Comparison of ENCODE assay signal across 8 cellular contexts in genomic region chr4:169621754-169622481, GRCh38. TPM values are rescaled to one million over a fixed set of nuclear protein-coding genes. Genes with fewer than 3 reads are reported as not detected.
DNase-seq lines count a peak whose midpoint lies in the region; ATAC-seq and TF ChIP-seq lines count a peak whose summit lies in the region.

No MANE protein-coding gene starts in this region.

- no peak for TF ChIP-seq CTCF in HFFc6 (IDR thresholded peaks at IDR 0.05)
- no peak for TF ChIP-seq CTCF in neural crest cell (conservative IDR thresholded peaks at IDR 0.05)

- DNase-seq in DMS53 treated with DMSO at 0.1 percent for 48 hours (lab: John Stamatoyannopoulos, UW; ENCODE audit: unreplicated experiment) (peak; percentile 41), HFFc6 (peak; percentile 55), SK-MEL-5 (ENCODE audit: low read depth, low spot score) (peak; percentile 54), neural crest cell (ENCODE audit: low read depth, low spot score) (no peak), NK-92 (lab: John Stamatoyannopoulos, UW; ENCODE audit: unreplicated experiment) (no peak)
- peak; percentile 30 for DNase-seq in effector CD4-positive, alpha-beta T cell

- H3K4me1 Mint-ChIP-seq in HFFc6 (ENCODE audit: low read depth) = peaks cover 34% of the 10 kb centered on the region
- peaks cover 40% of the 10 kb centered on the region for H3K4me1 Mint-ChIP-seq in neural crest cell

- ATAC-seq in HG03571 (IDR thresholded peaks at IDR 0.05; ENCODE audit: unreplicated experiment) (no peak), HG03039 (IDR thresholded peaks at IDR 0.05; ENCODE audit: unreplicated experiment) (no peak)

- in situ Hi-C loops in SK-MEL-5 (cut with HindIII; ENCODE audit: low pct_unique_long_range_greater_than_20kb, low sequenced_read_pairs) = no loop called here

- peak overlapping the region; percentile 55 for H3K27ac Mint-ChIP-seq in HFFc6
- H3K27ac Mint-ChIP-seq in neural crest cell (ENCODE audit: unreplicated experiment) = peak overlapping the region; percentile 31

- peak overlapping the region; percentile 97 for H3K4me3 Mint-ChIP-seq in HFFc6
- H3K4me3 Mint-ChIP-seq in neural crest cell = peak overlapping the region; percentile 87

- H3K36me3 Mint-ChIP-seq in HFFc6 (ENCODE audit: low read depth) (peaks cover 5% of the 10 kb centered on the region; the same call in 1 of the 2 replicates), neural crest cell (ENCODE audit: low read depth) (no peaks in the 10 kb centered on the region)

- no peaks in the 10 kb centered on the region for H3K9me3 Mint-ChIP-seq in HFFc6
- H3K9me3 Mint-ChIP-seq in neural crest cell = no peaks in the 10 kb centered on the region

- H3K27me3 Mint-ChIP-seq in HFFc6 (ENCODE audit: insufficient read depth) (no peaks in the 10 kb centered on the region), neural crest cell (ENCODE audit: low read depth) (no peaks in the 10 kb centered on the region)

RNA-seq across cellular contexts. Expression of gene CLCN3, which starts 1.5 kb away (rescaled TPM):
- total RNA-seq in HFFc6 (2021; fragmentation: NEBNext Ultra II Directional; extraction: Animal tissue kit (Norgen Biotek cat#: 25700)) = 10 to 100 TPM; 32.9 to 39.5 (median 35.0) TPM
- total RNA-seq in SK-MEL-5 (2014; rRNA removed; shearing (Covaris generic)) = 53.8 and 54.5 TPM in 2 replicates
- polyA plus RNA-seq in SK-MEL-5 (2015; cell fraction: cytosol; rRNA removed) = 44.6 and 60.1 TPM in 2 replicates
- 27.3 and 34.1 TPM in 2 replicates for polyA plus RNA-seq in SK-MEL-5 (2015; cell fraction: nucleus; rRNA removed)
- total RNA-seq in neural crest cell = 37.6 and 38.0 TPM in 2 replicates

RNA-seq across cellular contexts. Expression of gene NEK1, which starts 9.5 kb away (rescaled TPM):
- 10 to 100 TPM in 3 of 6 experiments, 1 to 10 TPM in 3; 9.4 to 11.1 (median 10.0) TPM for total RNA-seq in HFFc6 (2021; fragmentation: NEBNext Ultra II Directional; extraction: Animal tissue kit (Norgen Biotek cat#: 25700))
- 7.6 and 8.5 TPM in 2 replicates for total RNA-seq in SK-MEL-5 (2014; rRNA removed; shearing (Covaris generic))
- polyA plus RNA-seq in SK-MEL-5 (2015; cell fraction: cytosol; rRNA removed) = 7.0 and 10.0 TPM in 2 replicates
- polyA plus RNA-seq in SK-MEL-5 (2015; cell fraction: nucleus; rRNA removed) = 14.8 and 19.1 TPM in 2 replicates
- 13.0 and 14.7 TPM in 2 replicates for total RNA-seq in neural crest cell

Comparison
In these comparisons a context has a peak if more than half of its experiments do, and no peak if none do; other contexts are left out.
1. DNase-seq: peak in DMS53 treated with DMSO at 0.1 percent for 48 hours (single experiment), HFFc6 (single experiment), SK-MEL-5 (single experiment) and effector CD4-positive, alpha-beta T cell (single experiment); none in neural crest cell (single experiment) and NK-92 (single experiment).